24 cellular contexts compared by ENCODE assay signal in genomic region chr13:27276188-27276587, GRCh38. TPM values are rescaled to one million over a fixed set of nuclear protein-coding genes. Genes with fewer than 3 reads are reported as not detected.
DNase-seq lines count a peak whose midpoint lies in the region; TF ChIP-seq lines count a peak whose summit lies in the region.
"Had no signal": no experiment of that assay in that cellular context is flagged by ENCODE, and none has a peak within 500 bp of the region (broad histone marks: within the 10 kb centered on the region; RNA-seq: fewer than 3 reads in every experiment).

No MANE protein-coding gene starts in this region.

- TF ChIP-seq CTCF in BE2C (IDR thresholded peaks at IDR 0.05; ENCODE audit: low read depth, low read length) (no peak), fibroblast of mammary gland (conservative IDR thresholded peaks at IDR 0.05; ENCODE audit: control insufficient read depth, insufficient read depth, low read depth, low read length) (no peak), tibial artery (IDR thresholded peaks at IDR 0.05) (no peak)

- intact Hi-C loops in tibial artery (cut with DNase I; ENCODE audit: low total_unique reads) (loop anchor here (5.0 kb wide), 1 partner anchor 81 kb away; no protein-coding TSS in a partner anchor), posterior cingulate gyrus (cut with DNase I) (no loop called here)

- DNase-seq in BE2C: peak; percentile 28
- DNase-seq in M059J (ENCODE audit: low read depth): peak; percentile 36
- peak; percentile 83 for DNase-seq in fibroblast of mammary gland (ENCODE audit: low read depth)
- DNase-seq in tibial artery: no peak
- DNase-seq in posterior cingulate gyrus: no peak
- DNase-seq in activated CD4-positive, CD25-positive, alpha-beta regulatory T cell treated with anti-CD3 and anti-CD28 coated beads, Interleukin-2, amount 50 U/mL, for 72 hours: no peak
- DNase-seq in SIG-M5 (lab: John Stamatoyannopoulos, UW): no peak
- DNase-seq: activated CD4-positive, alpha-beta T cell treated with anti-CD3 and anti-CD28 coated beads, Interleukin-2, amount 10 ng/mL, durations not matched to agents 24 days and 14 days; activated naive CD4-positive, alpha-beta T cell treated with Interleukin-2 at 50 U/mL for 16 hours; activated T-cell treated with anti-CD3 and anti-CD28 coated beads, Interleukin-2, amount 50 U/mL, for 48 hours; amygdala; COR-L47; DMS79; MV-4-11; naive thymus-derived CD4-positive, alpha-beta T cell; NCI-H526 treated with DMSO at 0.1 percent for 48 hours; Peyer's patch; spleen; stimulated activated CD4-positive, alpha-beta T cell treated with anti-CD3 and anti-CD28 coated beads, Interleukin-2, amount 100 ng/mL, for 48 hours; testis had no signal

- H3K27ac ChIP-seq in tibial artery: peak overlapping the region; percentile 36 to 70
- H3K27ac ChIP-seq: BLaER1, hepatocyte, KMS-11, testis, VCaP had no signal

- H3K4me1 ChIP-seq in BE2C (no peaks in the 10 kb centered on the region), tibial artery (peaks cover 4 to 37% (median 25%) of the 10 kb centered on the region in 4 donors)
- H3K4me1 ChIP-seq: BLaER1 had no signal

- H3K36me3 ChIP-seq in BE2C (no peaks in the 10 kb centered on the region), tibial artery (peaks cover 0 to 6% (median 0%) of the 10 kb centered on the region in 3 donors)
- H3K36me3 ChIP-seq: BLaER1 had no signal

- H3K27me3 ChIP-seq in BE2C (no peaks in the 10 kb centered on the region), tibial artery (no peaks in the 10 kb centered on the region)
- H3K27me3 ChIP-seq: BLaER1, hepatocyte, Peyer's patch, testis had no signal

- H3K9me3 ChIP-seq in BE2C (no peaks in the 10 kb centered on the region), tibial artery (no peaks in the 10 kb centered on the region)
- H3K9me3 ChIP-seq: BLaER1, Peyer's patch, spleen, testis had no signal

- H3K4me3 ChIP-seq in BE2C (ENCODE audit: low read depth, low read length): no peak overlapping the region
- no peak overlapping the region for H3K4me3 ChIP-seq in fibroblast of mammary gland (ENCODE audit: control insufficient read depth, low read depth, low read length)
- no peak overlapping the region for H3K4me3 ChIP-seq in tibial artery
- H3K4me3 ChIP-seq: BLaER1, hepatocyte, Peyer's patch, spleen, testis had no signal

RNA-seq across cellular contexts. Expression of gene RASL11A, which starts 5.6 kb away (rescaled TPM):
- polyA plus RNA-seq in BE2C (2012; ENCODE audit: insufficient read depth, insufficient read length, low read depth): 4.1 TPM
- total RNA-seq in M059J (2014; rRNA removed; shearing (Covaris generic)): 138 and 150 TPM in 2 replicates

RNA-seq across cellular contexts. Expression of gene RPL21, which starts 24.8 kb away (rescaled TPM):
- polyA plus RNA-seq in BE2C (2012; ENCODE audit: insufficient read depth, insufficient read length, low read depth): 284 TPM
- total RNA-seq in M059J (2014; rRNA removed; shearing (Covaris generic)): 521 and 537 TPM in 2 replicates

Comparison
In these comparisons a context has a peak if more than half of its experiments do, and no peak if none do; other contexts are left out.
1. DNase-seq: peak in BE2C (single experiment), M059J (single experiment) and fibroblast of mammary gland (single experiment); none in tibial artery (0 of 2), posterior cingulate gyrus (0 of 10), activated CD4-positive, CD25-positive, alpha-beta regulatory T cell treated with anti-CD3 and anti-CD28 coated beads, Interleukin-2, amount 50 U/mL, for 72 hours (single experiment) and SIG-M5 (single experiment).